1 cellular context compared by ENCODE assay signal in genomic region chr11:130179396-130180306, GRCh38.
TF ChIP-seq lines count a peak whose summit lies in the region.

No MANE protein-coding gene starts in this region.

TF ChIP-seq in HepG2, 621 proteins besides CTCF, POLR2A, EP300 and RAD21 (continued from another document):
- TF ChIP-seq HIC2 (CRISPR knock-in tag; IDR thresholded peaks at IDR 0.05; ENCODE audit: low read depth), result peak; percentile 34; the same call in 1 of the 2 replicates
- no peak for TF ChIP-seq LCORL (IDR thresholded peaks at IDR 0.05)
- TF ChIP-seq LCORL (CRISPR knock-in tag; IDR thresholded peaks at IDR 0.05), result no peak
- TF ChIP-seq THAP11 (CRISPR knock-in tag; IDR thresholded peaks at IDR 0.05), result no peak
- TF ChIP-seq ZNF780A (CRISPR knock-in tag; IDR thresholded peaks at IDR 0.05), result no peak
- peak; percentile 80 for TF ChIP-seq ATF7 (IDR thresholded peaks at IDR 0.05)
- no peak for TF ChIP-seq ATF7 (CRISPR knock-in tag; IDR thresholded peaks at IDR 0.05)
- TF ChIP-seq ZFP91 (CRISPR knock-in tag; IDR thresholded peaks at IDR 0.05; ENCODE audit: borderline replicate concordance), result 0 out of 2 replicates have a peak, but pooled peaks have one; percentile 23
- no peak for TF ChIP-seq ZNF451 (CRISPR knock-in tag; IDR thresholded peaks at IDR 0.05)
- TF ChIP-seq ZNF276 (CRISPR knock-in tag; IDR thresholded peaks at IDR 0.05; ENCODE audit: low read depth), result no peak
- no peak for TF ChIP-seq RBM39 (IDR thresholded peaks at IDR 0.05; ENCODE audit: low read depth, low read length, poor library complexity, severe bottlenecking)
- peak; percentile 43; the same call in 1 of the 2 replicates for TF ChIP-seq ZMYM4 (CRISPR knock-in tag; IDR thresholded peaks at IDR 0.05)
- TF ChIP-seq ZNF839 (CRISPR knock-in tag; IDR thresholded peaks at IDR 0.05; ENCODE audit: borderline replicate concordance), result no peak
- TF ChIP-seq NRL (CRISPR knock-in tag; IDR thresholded peaks at IDR 0.05; ENCODE audit: borderline replicate concordance), result peak; percentile 64; the same call in 1 of the 2 replicates
- peak; percentile 53 for TF ChIP-seq ZNF687 (CRISPR knock-in tag; IDR thresholded peaks at IDR 0.05)
- TF ChIP-seq HOXA3 (CRISPR knock-in tag; IDR thresholded peaks at IDR 0.05), result no peak
- TF ChIP-seq HOXD1 (CRISPR knock-in tag; IDR thresholded peaks at IDR 0.05), result no peak
- TF ChIP-seq CREB1 (IDR thresholded peaks at IDR 0.05), result peak; percentile 36; the same call in 1 of the 2 replicates
- no peak for TF ChIP-seq CREB1 (CRISPR knock-in tag; IDR thresholded peaks at IDR 0.05)
